Comparison of ENCODE assay signal across 8 cellular contexts in the genomic region with DNA sequence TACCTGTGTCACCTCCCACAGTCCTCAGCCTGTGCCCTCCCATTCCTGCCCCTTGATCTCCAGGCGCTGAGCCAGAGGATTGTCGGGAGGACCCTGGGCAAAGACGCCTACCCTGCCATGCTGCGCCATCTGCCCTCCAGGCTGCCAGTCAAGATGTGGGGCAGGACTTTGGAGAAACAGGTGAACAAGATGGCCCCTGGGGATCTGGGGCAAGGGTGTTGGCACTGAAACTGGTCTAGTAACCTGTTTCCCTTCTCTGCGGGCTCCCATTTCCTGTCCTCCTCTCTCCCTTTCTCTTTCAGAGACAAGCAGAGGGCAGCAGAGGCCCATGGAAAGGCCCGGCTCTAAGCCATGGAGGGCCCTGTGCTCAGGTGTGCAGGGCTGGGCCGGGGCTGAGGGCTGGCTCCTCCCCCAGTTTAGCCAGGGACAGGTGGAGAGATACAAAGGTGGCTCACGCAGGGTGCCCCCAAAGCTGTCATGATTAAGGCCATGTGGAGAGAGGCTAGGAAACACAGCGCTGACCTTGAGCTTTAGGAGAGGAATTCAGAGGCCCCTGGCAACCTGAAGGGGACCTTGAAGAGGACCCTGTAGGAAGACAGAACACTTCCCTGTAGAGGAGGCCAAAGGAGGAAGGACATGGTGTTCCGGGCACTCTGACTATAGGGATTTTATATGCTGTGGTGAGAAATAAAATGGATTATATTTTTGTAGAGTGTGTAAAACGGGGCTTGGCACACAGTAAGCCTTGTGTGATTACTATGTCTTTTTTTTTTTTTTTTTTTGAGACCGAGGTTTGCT. TPM values are rescaled to one million over a fixed set of nuclear protein-coding genes. Genes with fewer than 3 reads are reported as not detected.
DNase-seq lines count a peak whose midpoint lies in the region; ATAC-seq, FAIRE-seq and TF ChIP-seq lines count a peak whose summit lies in the region.

Gene GLOD5, plus strand, starts transcription at position 74 of the 798 bp plus-strand sequence. Its CDS starts 44 bp downstream, at position 118.

- H3K27ac ChIP-seq in VCaP: peak within 1 kb of the TSS; percentile 61
- H3K27ac ChIP-seq in kidney (ENCODE audit: low read depth in 2 of 2, low read length in 2 of 2): no peak within 1 kb of the TSS

- no peak for FAIRE-seq in kidney (lab: Jason Lieb, UNC)

- peak within 1 kb of the TSS; percentile 41 for H3K4me3 ChIP-seq in LNCaP clone FGC (ENCODE audit: low read depth, low read length)
- H3K4me3 ChIP-seq in kidney (ENCODE audit: low read length in 2 of 2): peak within 1 kb of the TSS in 1 of 2 donors; percentile 45

- peak; percentile 66 for TF ChIP-seq CTCF in LNCaP clone FGC (IDR thresholded peaks at IDR 0.05; ENCODE audit: control insufficient read depth, extremely low read depth, insufficient read depth)
- peak; percentile 48 for TF ChIP-seq CTCF in VCaP (conservative IDR thresholded peaks at IDR 0.05)
- TF ChIP-seq CTCF in kidney (IDR thresholded peaks at IDR 0.05; ENCODE audit: borderline replicate concordance, extremely low read depth, insufficient read depth): peak; percentile 10

- peak; percentile 78 for DNase-seq in DMS153 (lab: John Stamatoyannopoulos, UW)
- DNase-seq in LNCaP clone FGC (ENCODE audit: low read depth): peak; percentile 79
- DNase-seq in kidney: no peak
- DNase-seq in activated gamma-delta T cell (lab: John Stamatoyannopoulos, UW): no peak

- no peaks in the 10 kb centered on the region for H3K36me3 ChIP-seq in kidney (ENCODE audit: control insufficient read depth in 1 of 2, insufficient read depth in 2 of 2, low read length in 2 of 2)

- no peaks in the 10 kb centered on the region for H3K9me3 ChIP-seq in kidney (ENCODE audit: control insufficient read depth in 1 of 2, low read length in 2 of 2)

- ATAC-seq in GM21367 (IDR thresholded peaks at IDR 0.05; ENCODE audit: unreplicated experiment) (no peak), GM21619 (IDR thresholded peaks at IDR 0.05; ENCODE audit: unreplicated experiment) (no peak), HG02610 (IDR thresholded peaks at IDR 0.05; ENCODE audit: unreplicated experiment) (no peak)

- no peaks in the 10 kb centered on the region for H3K4me1 ChIP-seq in kidney (ENCODE audit: control insufficient read depth in 1 of 2, insufficient read depth in 1 of 2, low read depth in 1 of 2, low read length in 2 of 2)

- intact Hi-C loops in kidney (cut with DNase I): no loop called here

- H3K9ac ChIP-seq in kidney (ENCODE audit: low read length in 2 of 2): no peak within 1 kb of the TSS

RNA-seq across cellular contexts. Expression of gene GLOD5, which starts in this region (rescaled TPM):
- 0.94 TPM for total RNA-seq in kidney
- polyA plus RNA-seq in kidney (ENCODE audit: insufficient read depth, low read depth, low replicate concordance): 12.6 TPM

Comparison
In these comparisons a context has a peak if more than half of its experiments do, and no peak if none do; other contexts are left out.
1. DNase-seq: peak in DMS153 (single experiment) and LNCaP clone FGC (single experiment); none in kidney (single experiment) and activated gamma-delta T cell (single experiment).
2. CTCF ChIP-seq: peak in every context shown above with its lines; median percentile 66 in LNCaP clone FGC; 48 in VCaP; 10 in kidney.